Comparison of ENCODE assay signal across 6 cellular contexts in the genomic region with DNA sequence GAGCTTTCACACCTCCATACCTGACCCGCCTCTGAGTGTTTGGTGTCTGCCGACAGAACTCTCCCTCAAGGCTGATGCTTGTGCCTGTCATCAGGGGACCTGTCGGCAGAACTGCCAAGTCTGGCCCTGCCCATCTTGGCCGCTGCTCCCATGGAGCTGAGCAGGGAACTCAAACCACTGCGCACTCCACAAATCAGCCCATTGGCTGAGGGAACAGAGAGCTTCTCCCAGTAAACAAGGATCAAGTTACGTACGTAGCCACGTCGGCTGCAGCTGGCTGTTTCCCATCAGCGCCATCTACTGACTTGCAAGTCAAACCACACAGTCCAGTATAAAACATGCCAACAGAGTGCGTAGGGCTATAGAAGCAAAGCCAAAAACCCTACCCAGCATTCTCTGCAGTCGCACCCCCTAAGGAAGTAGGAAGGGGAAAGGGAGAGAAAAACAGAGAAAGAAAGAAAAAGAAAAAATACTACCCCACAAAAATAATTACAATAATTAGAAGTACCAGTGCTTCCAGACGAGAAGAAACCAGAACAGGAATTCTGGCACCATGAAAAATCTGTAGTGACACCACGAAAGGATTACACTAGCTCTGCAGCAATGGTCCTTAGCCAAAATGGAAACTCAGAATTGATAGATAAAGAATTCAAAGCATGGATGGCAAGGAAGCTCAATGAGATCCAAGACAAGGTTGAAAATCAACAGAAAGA. TPM values are rescaled to one million over a fixed set of nuclear protein-coding genes. Genes with fewer than 3 reads are reported as not detected.
A peak's percentile ranks its signal among the peaks of the same experiment; 100 is the strongest.
DNase-seq lines count a peak whose midpoint lies in the region; ATAC-seq and TF ChIP-seq lines count a peak whose summit lies in the region.

No MANE protein-coding gene starts in this region.

- H3K9ac ChIP-seq in mucosa of rectum (ENCODE audit: low read depth in 1 of 2, low read length in 2 of 2): no peak overlapping the region

- no peak overlapping the region for H3K27ac Mint-ChIP-seq in Calu3 (ENCODE audit: unreplicated experiment)
- H3K27ac Mint-ChIP-seq in activated CD8-positive, alpha-beta T cell treated with anti-CD3 and anti-CD28 coated beads, Interleukin-2, amount 10 ng/mL, durations not matched to agents 7 days and 5 days: no peak overlapping the region

- H3K36me3 ChIP-seq in MG63: no peaks in the 10 kb centered on the region
- no peaks in the 10 kb centered on the region for H3K36me3 ChIP-seq in mucosa of rectum (ENCODE audit: control insufficient read depth in 2 of 2, insufficient read depth in 2 of 2, low read length in 2 of 2)

- H3K4me1 ChIP-seq in mucosa of rectum (ENCODE audit: control insufficient read depth in 2 of 2, insufficient read depth in 2 of 2, low read length in 2 of 2): no peaks in the 10 kb centered on the region

- TF ChIP-seq CTCF in Calu3 (IDR thresholded peaks at IDR 0.05; ENCODE audit: unreplicated experiment): no peak

- H3K9me3 ChIP-seq in MG63: no peaks in the 10 kb centered on the region
- H3K9me3 ChIP-seq in mucosa of rectum (ENCODE audit: control insufficient read depth in 2 of 2, low read length in 2 of 2): no peaks in the 10 kb centered on the region

- H3K4me1 Mint-ChIP-seq in Calu3 (ENCODE audit: low read depth, unreplicated experiment): no peaks in the 10 kb centered on the region
- H3K4me1 Mint-ChIP-seq in activated CD8-positive, alpha-beta T cell treated with anti-CD3 and anti-CD28 coated beads, Interleukin-2, amount 10 ng/mL, durations not matched to agents 7 days and 5 days (ENCODE audit: low read depth): peaks cover 3% of the 10 kb centered on the region

- no peaks in the 10 kb centered on the region for H3K27me3 Mint-ChIP-seq in Calu3 (ENCODE audit: unreplicated experiment)
- H3K27me3 Mint-ChIP-seq in activated CD8-positive, alpha-beta T cell treated with anti-CD3 and anti-CD28 coated beads, Interleukin-2, amount 10 ng/mL, durations not matched to agents 7 days and 5 days (ENCODE audit: low read depth): peaks cover 6% of the 10 kb centered on the region

- H3K36me3 Mint-ChIP-seq in Calu3 (ENCODE audit: insufficient read depth, unreplicated experiment): no peaks in the 10 kb centered on the region
- no peaks in the 10 kb centered on the region for H3K36me3 Mint-ChIP-seq in activated CD8-positive, alpha-beta T cell treated with anti-CD3 and anti-CD28 coated beads, Interleukin-2, amount 10 ng/mL, durations not matched to agents 7 days and 5 days (ENCODE audit: low read depth)

- CTCF ChIA-PET in Calu3 (lab: Charles Lee): no interaction called here
- CTCF ChIA-PET in activated CD8-positive, alpha-beta T cell treated with anti-CD3 and anti-CD28 coated beads, Interleukin-2, amount 10 ng/mL, durations not matched to agents 7 days and 5 days (lab: Charles Lee): interaction anchor here (0.9 kb wide), 1 partner anchor 26 kb away, joined by 3 read pairs; no protein-coding TSS in a partner anchor

- H3K9me3 Mint-ChIP-seq in Calu3 (ENCODE audit: low read depth, unreplicated experiment): peaks cover 2% of the 10 kb centered on the region
- H3K9me3 Mint-ChIP-seq in activated CD8-positive, alpha-beta T cell treated with anti-CD3 and anti-CD28 coated beads, Interleukin-2, amount 10 ng/mL, durations not matched to agents 7 days and 5 days (ENCODE audit: insufficient read depth): no peaks in the 10 kb centered on the region

- peak; percentile 12 for DNase-seq in Calu3
- DNase-seq in MG63: peak; percentile 21
- peak; percentile 23 for DNase-seq in activated CD8-positive, alpha-beta T cell treated with anti-CD3 and anti-CD28 coated beads, Interleukin-2, amount 10 ng/mL, durations not matched to agents 7 days and 5 days

- H3K27ac ChIP-seq in mucosa of rectum (ENCODE audit: low read depth in 2 of 2, low read length in 2 of 2): no peak overlapping the region

- peak; percentile 49 for ATAC-seq in activated CD8-positive, alpha-beta T cell treated with anti-CD3 and anti-CD28 coated beads, Interleukin-2, amount 10 ng/mL, durations not matched to agents 7 days and 5 days
- ATAC-seq in HG03025 (IDR thresholded peaks at IDR 0.05; ENCODE audit: low FRiP score, unreplicated experiment): no peak
- no peak for ATAC-seq in HG03457 (IDR thresholded peaks at IDR 0.05; ENCODE audit: unreplicated experiment)

- H3K27me3 ChIP-seq in MG63 (no peaks in the 10 kb centered on the region), mucosa of rectum (ENCODE audit: control insufficient read depth in 2 of 2, insufficient read depth in 2 of 2, low read length in 2 of 2) (no peaks in the 10 kb centered on the region)

- no TSS peak for BruUV-seq in Calu3 (replicated peaks; lab: Mats Ljungman, UMichigan)

- H3K4me3 Mint-ChIP-seq in Calu3 (ENCODE audit: low read depth, unreplicated experiment): no peak overlapping the region
- H3K4me3 Mint-ChIP-seq in activated CD8-positive, alpha-beta T cell treated with anti-CD3 and anti-CD28 coated beads, Interleukin-2, amount 10 ng/mL, durations not matched to agents 7 days and 5 days: no peak overlapping the region

- intact Hi-C loops in Calu3 (cut with micrococcal nuclease; ENCODE audit: unreplicated experiment): no loop called here

- H3K4me3 ChIP-seq in MG63 (no peak overlapping the region), mucosa of rectum (ENCODE audit: low read length in 2 of 2) (peak overlapping the region; percentile 9 to 50)

- POLR2A ChIA-PET in activated CD8-positive, alpha-beta T cell treated with anti-CD3 and anti-CD28 coated beads, Interleukin-2, amount 10 ng/mL, durations not matched to agents 7 days and 5 days (lab: Charles Lee): no interaction called here

RNA-seq across cellular contexts. Expression of a gene that starts 13.1 kb away (rescaled TPM):
- total RNA-seq in Calu3 (2022): not detected in 2 replicates
- not detected in 2 replicates for total RNA-seq in MG63 (2014; rRNA removed; shearing (Covaris generic); ENCODE audit: low replicate concordance)
- not detected for total RNA-seq in activated CD8-positive, alpha-beta T cell treated with anti-CD3 and anti-CD28 coated beads, Interleukin-2, amount 10 ng/mL, durations not matched to agents 7 days and 5 days

RNA-seq across cellular contexts. Expression of a gene that starts 16.8 kb away (rescaled TPM):
- total RNA-seq in Calu3 (2022): not detected in 2 replicates
- total RNA-seq in MG63 (2014; rRNA removed; shearing (Covaris generic); ENCODE audit: low replicate concordance): not detected in 2 replicates
- total RNA-seq in activated CD8-positive, alpha-beta T cell treated with anti-CD3 and anti-CD28 coated beads, Interleukin-2, amount 10 ng/mL, durations not matched to agents 7 days and 5 days: not detected

RNA-seq across cellular contexts. Expression of a gene that starts 21.1 kb away (rescaled TPM):
- not detected in 2 replicates for total RNA-seq in Calu3 (2022)
- not detected in 2 replicates for total RNA-seq in MG63 (2014; rRNA removed; shearing (Covaris generic); ENCODE audit: low replicate concordance)
- total RNA-seq in activated CD8-positive, alpha-beta T cell treated with anti-CD3 and anti-CD28 coated beads, Interleukin-2, amount 10 ng/mL, durations not matched to agents 7 days and 5 days: not detected

RNA-seq across cellular contexts. Expression of a gene that starts 31.1 kb away (rescaled TPM):
- not detected in 2 replicates for total RNA-seq in Calu3 (2022)
- not detected in 2 replicates for total RNA-seq in MG63 (2014; rRNA removed; shearing (Covaris generic); ENCODE audit: low replicate concordance)
- not detected for total RNA-seq in activated CD8-positive, alpha-beta T cell treated with anti-CD3 and anti-CD28 coated beads, Interleukin-2, amount 10 ng/mL, durations not matched to agents 7 days and 5 days

RNA-seq across cellular contexts. Expression of a gene that starts 36.9 kb away (rescaled TPM):
- not detected in 2 replicates for total RNA-seq in Calu3 (2022)
- total RNA-seq in MG63 (2014; rRNA removed; shearing (Covaris generic); ENCODE audit: low replicate concordance): not detected in 2 replicates
- total RNA-seq in activated CD8-positive, alpha-beta T cell treated with anti-CD3 and anti-CD28 coated beads, Interleukin-2, amount 10 ng/mL, durations not matched to agents 7 days and 5 days: not detected
